8 cellular contexts compared by ENCODE assay signal in the genomic region with DNA sequence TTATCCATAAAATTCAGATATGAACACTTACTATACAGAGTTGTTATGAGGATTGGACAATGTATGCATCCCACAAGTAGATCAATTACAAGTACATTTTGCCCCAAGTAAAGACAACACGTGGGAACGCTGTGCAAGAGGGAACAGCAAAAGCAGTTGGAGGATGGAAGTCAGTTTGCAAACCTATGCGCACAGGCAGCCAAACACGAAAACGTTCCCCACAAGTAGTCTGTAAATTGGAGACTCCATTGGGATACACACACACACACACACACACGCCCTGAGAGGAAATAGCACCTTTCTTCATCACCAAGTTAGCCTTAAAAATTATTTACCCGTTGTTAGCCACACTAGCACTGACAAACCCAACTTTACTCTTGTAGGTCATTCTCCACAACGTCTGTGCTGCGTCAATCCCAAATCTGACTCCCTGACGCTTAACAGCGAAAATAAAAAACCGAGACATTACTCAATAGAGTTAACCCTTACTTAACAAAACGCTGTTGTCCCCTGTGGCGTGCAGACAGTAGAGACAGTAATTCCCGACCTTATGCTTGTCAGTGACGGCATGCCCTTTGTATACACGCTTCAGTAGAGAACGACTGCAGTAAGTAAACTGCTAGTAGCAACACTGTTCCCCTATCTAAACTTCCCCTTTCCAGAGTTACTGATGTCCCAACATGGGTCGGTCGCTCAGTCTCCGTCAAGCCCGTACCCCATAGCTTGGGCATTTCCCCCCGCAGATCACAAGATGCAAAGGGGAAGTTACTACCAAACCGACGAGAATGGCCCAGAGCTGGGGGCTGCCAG. TPM values are rescaled to one million over a fixed set of nuclear protein-coding genes. Genes with fewer than 3 reads are reported as not detected.
DNase-seq lines count a peak whose midpoint lies in the region; TF ChIP-seq lines count a peak whose summit lies in the region.

No MANE protein-coding gene starts in this region.

- H3K36me3 ChIP-seq in H7 (replicated peaks; ENCODE audit: control insufficient read depth, insufficient read depth, low read length): no peaks in the 10 kb centered on the region
- H3K36me3 ChIP-seq in KMS-11 (ENCODE audit: insufficient read depth): no peaks in the 10 kb centered on the region
- H3K36me3 ChIP-seq in WERI-Rb-1: no peaks in the 10 kb centered on the region
- H3K36me3 ChIP-seq in esophagus (ENCODE audit: control insufficient read depth in 2 of 2, insufficient read depth in 2 of 2, low read length in 1 of 2): no peaks in the 10 kb centered on the region
- H3K36me3 ChIP-seq in muscle layer of colon (ENCODE audit: insufficient read depth, low read length): no peaks in the 10 kb centered on the region
- H3K36me3 ChIP-seq in vagina: no peaks in the 10 kb centered on the region

- CTCF ChIA-PET in activated naive CD4-positive, alpha-beta T cell treated with anti-CD3 and anti-CD28 coated beads, Interleukin-2, amount 10 ng/mL, durations not matched to agents 7 days and 5 days (lab: Charles Lee): no interaction called here

- H3K27me3 Mint-ChIP-seq in activated naive CD4-positive, alpha-beta T cell treated with anti-CD3 and anti-CD28 coated beads, Interleukin-2, amount 10 ng/mL, durations not matched to agents 7 days and 5 days: peaks cover 2% of the 10 kb centered on the region

- H3K9me3 Mint-ChIP-seq in activated naive CD4-positive, alpha-beta T cell treated with anti-CD3 and anti-CD28 coated beads, Interleukin-2, amount 10 ng/mL, durations not matched to agents 7 days and 5 days: peaks cover 3% of the 10 kb centered on the region

- no peaks in the 10 kb centered on the region; the same call in 1 of the 2 replicates for H3K27me3 ChIP-seq in H7 (ENCODE audit: control insufficient read depth, insufficient read depth, low read length)
- no peaks in the 10 kb centered on the region for H3K27me3 ChIP-seq in KMS-11 (ENCODE audit: insufficient read depth, low read depth)
- no peaks in the 10 kb centered on the region for H3K27me3 ChIP-seq in WERI-Rb-1 (ENCODE audit: insufficient read depth, low read depth, severe bottlenecking)
- H3K27me3 ChIP-seq in esophagus (ENCODE audit: control insufficient read depth in 1 of 2, insufficient read depth in 2 of 2, low read length in 2 of 2): no peaks in the 10 kb centered on the region
- no peaks in the 10 kb centered on the region for H3K27me3 ChIP-seq in muscle layer of colon (ENCODE audit: control insufficient read depth in 1 of 2, insufficient read depth in 2 of 2, low read length in 2 of 2)
- H3K27me3 ChIP-seq in vagina: no peaks in the 10 kb centered on the region

- H3K9ac ChIP-seq in KMS-11 (peak overlapping the region; percentile 52), muscle layer of colon (ENCODE audit: low read length) (peak overlapping the region; percentile 79)

- peak overlapping the region; percentile 98 for H3K4me2 ChIP-seq in KMS-11

- peak; percentile 25 for DNase-seq in activated naive CD4-positive, alpha-beta T cell treated with anti-CD3 and anti-CD28 coated beads, Interleukin-2, amount 10 ng/mL, durations not matched to agents 7 days and 5 days
- no peak for DNase-seq in activated naive CD4-positive, alpha-beta T cell treated with anti-CD3 and anti-CD28 coated beads, Interleukin-2, amount 50 U/mL, for 16 hours
- no peak for DNase-seq in H7
- no peak for DNase-seq in WERI-Rb-1
- DNase-seq in vagina (ENCODE audit: extremely low spot score in 2 of 2): no peak

- H4K20me1 ChIP-seq in KMS-11 (ENCODE audit: insufficient read depth): no peaks in the 10 kb centered on the region

- peak overlapping the region; percentile 89 for H3K4me3 ChIP-seq in H7 (ENCODE audit: insufficient read depth, low read depth, low read length)
- H3K4me3 ChIP-seq in KMS-11 (IDR thresholded peaks at IDR 0.05; ENCODE audit: insufficient read depth, low read depth, low read length): no peak overlapping the region
- H3K4me3 ChIP-seq in WERI-Rb-1 (ENCODE audit: low read depth, low read length): peak overlapping the region; percentile 67
- peak overlapping the region; percentile 75 to 89 for H3K4me3 ChIP-seq in esophagus (ENCODE audit: low read depth in 1 of 2, low read length in 2 of 2)
- H3K4me3 ChIP-seq in muscle layer of colon (ENCODE audit: low read depth in 1 of 2, low read length in 2 of 2): peak overlapping the region; percentile 75 to 100
- H3K4me3 ChIP-seq in vagina: peak overlapping the region; percentile 83 to 91

- H3K4me3 Mint-ChIP-seq in activated naive CD4-positive, alpha-beta T cell treated with anti-CD3 and anti-CD28 coated beads, Interleukin-2, amount 10 ng/mL, durations not matched to agents 7 days and 5 days: peak overlapping the region; percentile 94

- peak overlapping the region; percentile 80 for H3K27ac Mint-ChIP-seq in activated naive CD4-positive, alpha-beta T cell treated with anti-CD3 and anti-CD28 coated beads, Interleukin-2, amount 10 ng/mL, durations not matched to agents 7 days and 5 days

- H2AFZ ChIP-seq in KMS-11 (ENCODE audit: low read depth): peak overlapping the region; percentile 90

- H3K27ac ChIP-seq in KMS-11 (peak overlapping the region; percentile 40), WERI-Rb-1 (peak overlapping the region; percentile 24), esophagus (ENCODE audit: low read depth in 2 of 2, low read length in 1 of 2) (peak overlapping the region; percentile 28 to 78), muscle layer of colon (ENCODE audit: low read depth, low read length) (peak overlapping the region; percentile 89), vagina (peak overlapping the region; percentile 85)

- H3K9me3 ChIP-seq in WERI-Rb-1 (ENCODE audit: severe bottlenecking) (peaks cover 5% of the 10 kb centered on the region), esophagus (ENCODE audit: control insufficient read depth in 2 of 2, insufficient read depth in 1 of 2, low read depth in 1 of 2, low read length in 1 of 2) (no peaks in the 10 kb centered on the region), muscle layer of colon (ENCODE audit: low read length) (no peaks in the 10 kb centered on the region), vagina (no peaks in the 10 kb centered on the region)

- 2 to 4% methylated on average over 25 of the region's 25 CpGs for WGBS in esophagus, 2 donors

- TF ChIP-seq POLR2A in vagina (IDR thresholded peaks at IDR 0.05): no peak

- H3K4me1 Mint-ChIP-seq in activated naive CD4-positive, alpha-beta T cell treated with anti-CD3 and anti-CD28 coated beads, Interleukin-2, amount 10 ng/mL, durations not matched to agents 7 days and 5 days: peaks cover 38% of the 10 kb centered on the region

- no peak for TF ChIP-seq CTCF in KMS-11 (conservative IDR thresholded peaks at IDR 0.05; ENCODE audit: low read depth, low read length)
- TF ChIP-seq CTCF in WERI-Rb-1 (IDR thresholded peaks at IDR 0.05; ENCODE audit: low read depth, low read length): no peak
- no peak for TF ChIP-seq CTCF in vagina (IDR thresholded peaks at IDR 0.05)

- H3K79me2 ChIP-seq in KMS-11 (ENCODE audit: insufficient read depth, low read depth): peaks cover 33% of the 10 kb centered on the region; the same call in 1 of the 2 replicates

- peaks cover 44% of the 10 kb centered on the region for H3K4me1 ChIP-seq in KMS-11 (ENCODE audit: low read depth, poor library complexity, severe bottlenecking)
- H3K4me1 ChIP-seq in esophagus (ENCODE audit: control insufficient read depth in 2 of 2, insufficient read depth in 2 of 2, low read length in 1 of 2): no peaks in the 10 kb centered on the region
- H3K4me1 ChIP-seq in muscle layer of colon (ENCODE audit: insufficient read depth, low read length): peaks cover 15% of the 10 kb centered on the region
- H3K4me1 ChIP-seq in vagina: peaks cover 22% of the 10 kb centered on the region

- H3K36me3 Mint-ChIP-seq in activated naive CD4-positive, alpha-beta T cell treated with anti-CD3 and anti-CD28 coated beads, Interleukin-2, amount 10 ng/mL, durations not matched to agents 7 days and 5 days: peaks cover 13% of the 10 kb centered on the region

- intact Hi-C loops in vagina (cut with DNase I): loop anchor here (10.0 kb wide), 2 partner anchors 65 to 1065 kb away; partner anchors contain the start of gene UBE2D3

RNA-seq across cellular contexts. Expression of gene MANBA, which starts 0.7 kb away (rescaled TPM):
- 16.1 and 31.8 TPM in 2 replicates for total RNA-seq in H7 (2014; rRNA removed; shearing (Covaris generic))
- 1 to 10 TPM; 4.3 to 4.7 TPM for polyA plus RNA-seq in esophagus
- total RNA-seq in vagina: 35.8 TPM

Comparison
In these comparisons a context has a peak if more than half of its experiments do, and no peak if none do; other contexts are left out.
1. H3K27ac ChIP-seq: peak in every context shown above with its lines; median percentile 89 in muscle layer of colon; 85 in vagina; 53 in esophagus; 40 in KMS-11; 24 in WERI-Rb-1.